18 cellular contexts compared by ENCODE assay signal in genomic region chr5:176748967-176749935, GRCh38.
"Had no signal": no experiment of that assay in that cellular context is flagged by ENCODE, and none has a peak within 500 bp of the region (broad histone marks: within the 10 kb centered on the region; RNA-seq: fewer than 3 reads in every experiment).

No MANE protein-coding gene starts in this region.

- H3K36me3 ChIP-seq: left ventricle myocardium inferior, pancreas, SJSA1, tibial artery had no signal

- H3K4me3 ChIP-seq: dorsolateral prefrontal cortex, left ventricle myocardium inferior, pancreas, SJSA1, tibial artery had no signal

- DNase-seq: activated CD4-positive, alpha-beta memory T cell treated with anti-CD3 and anti-CD28 coated beads for 36 hours; activated gamma-delta T cell; activated T-cell treated with anti-CD3 and anti-CD28 coated beads for 4 hours; amygdala; cerebellar nuclear complex; foreskin melanocyte; left ventricle myocardium inferior; pancreas; retina; small intestine; SW 1271 had no signal

- H3K4me1 ChIP-seq: pancreas, SJSA1, tibial artery had no signal

- ATAC-seq: pancreas; stimulated activated effector memory CD8-positive, alpha-beta T cell treated with anti-CD3 and anti-CD28 coated beads, Interleukin-12 subunit alpha, Interleukin-12 subunit beta, amount 100 ng/mL, for 72 hours had no signal

- H3K9me3 Mint-ChIP-seq: activated CD4-positive, alpha-beta memory T cell treated with anti-CD3 and anti-CD28 coated beads for 36 hours; memory B cell; stimulated activated effector memory CD8-positive, alpha-beta T cell treated with anti-CD3 and anti-CD28 coated beads, Interleukin-12 subunit alpha, Interleukin-12 subunit beta, amount 100 ng/mL, for 72 hours had no signal

- H3K9me3 ChIP-seq: pancreas, SJSA1, tibial artery had no signal

- H3K36me3 Mint-ChIP-seq: activated CD4-positive, alpha-beta memory T cell treated with anti-CD3 and anti-CD28 coated beads for 36 hours; activated naive CD8-positive, alpha-beta T cell; brain; memory B cell had no signal

- H3K4me3 Mint-ChIP-seq: activated CD4-positive, alpha-beta memory T cell treated with anti-CD3 and anti-CD28 coated beads for 36 hours; activated naive CD8-positive, alpha-beta T cell; brain; memory B cell; stimulated activated effector memory CD8-positive, alpha-beta T cell treated with anti-CD3 and anti-CD28 coated beads, Interleukin-12 subunit alpha, Interleukin-12 subunit beta, amount 100 ng/mL, for 72 hours had no signal

- H3K27ac ChIP-seq: dorsolateral prefrontal cortex, left ventricle myocardium inferior, pancreas, SJSA1, tibial artery had no signal

- H3K27ac Mint-ChIP-seq: activated CD4-positive, alpha-beta memory T cell treated with anti-CD3 and anti-CD28 coated beads for 36 hours; activated naive CD8-positive, alpha-beta T cell; brain; memory B cell; stimulated activated effector memory CD8-positive, alpha-beta T cell treated with anti-CD3 and anti-CD28 coated beads, Interleukin-12 subunit alpha, Interleukin-12 subunit beta, amount 100 ng/mL, for 72 hours had no signal
